In genomic region chr6:134495203-134495892, GRCh38 we compare ENCODE assay signal across 20 cellular contexts.
"Had no signal": no experiment of that assay in that cellular context is flagged by ENCODE, and none has a peak within 500 bp of the region (broad histone marks: within the 10 kb centered on the region; RNA-seq: fewer than 3 reads in every experiment).

No MANE protein-coding gene starts in this region.

- H3K9me3 Mint-ChIP-seq: stimulated activated naive CD8-positive, alpha-beta T cell treated with anti-CD3 and anti-CD28 coated beads, Interleukin-15, amount 100 ng/mL, for 72 hours; T-helper 1 cell treated with Interleukin-12 subunit alpha and Interleukin-12 subunit beta and Interleukin-4 antibody, amounts not matched to agents 30 μg/mL and 1 μg/mL, for 36 hours had no signal

- H3K36me3 Mint-ChIP-seq: naive thymus-derived CD4-positive, alpha-beta T cell had no signal

- H3K9me3 ChIP-seq: gastrocnemius medialis, heart left ventricle, suprapubic skin, transverse colon, uterus had no signal

- H3K27ac ChIP-seq: gastrocnemius medialis, heart left ventricle, suprapubic skin, transverse colon, uterus had no signal

- H3K4me3 ChIP-seq: gastrocnemius medialis, heart left ventricle, suprapubic skin, transverse colon, uterus had no signal

- H3K27ac Mint-ChIP-seq: stimulated activated naive CD8-positive, alpha-beta T cell treated with anti-CD3 and anti-CD28 coated beads, Interleukin-15, amount 100 ng/mL, for 72 hours; T-helper 1 cell treated with Interleukin-12 subunit alpha and Interleukin-12 subunit beta and Interleukin-4 antibody, amounts not matched to agents 30 μg/mL and 1 μg/mL, for 36 hours had no signal

- H3K4me1 Mint-ChIP-seq: stimulated activated naive CD8-positive, alpha-beta T cell treated with anti-CD3 and anti-CD28 coated beads, Interleukin-15, amount 100 ng/mL, for 72 hours had no signal

- ATAC-seq: activated CD4-positive, CD25-positive, alpha-beta regulatory T cell treated with anti-CD3 and anti-CD28 coated beads, Interleukin-2, amount 50 U/mL, for 24 hours; gastrocnemius medialis; naive thymus-derived CD4-positive, alpha-beta T cell; stimulated activated naive CD8-positive, alpha-beta T cell treated with anti-CD3 and anti-CD28 coated beads, Interleukin-15, amount 100 ng/mL, for 72 hours had no signal

- H3K4me3 Mint-ChIP-seq: naive thymus-derived CD4-positive, alpha-beta T cell; stimulated activated naive CD8-positive, alpha-beta T cell treated with anti-CD3 and anti-CD28 coated beads, Interleukin-15, amount 100 ng/mL, for 72 hours; T-helper 1 cell treated with Interleukin-12 subunit alpha and Interleukin-12 subunit beta and Interleukin-4 antibody, amounts not matched to agents 30 μg/mL and 1 μg/mL, for 36 hours had no signal

- DNase-seq: activated CD4-positive, alpha-beta T cell treated with anti-CD3 and anti-CD28 coated beads, Interleukin-2, amount 50 U/mL, for 1 hour; activated CD8-positive, alpha-beta memory T cell treated with anti-CD3 and anti-CD28 coated beads, Interleukin-2, amount 50 U/mL, for 4 hours; activated effector memory CD4-positive, alpha-beta T cell treated with anti-CD3 and anti-CD28 coated beads, Interleukin-2, amount 50 U/mL, for 16 hours; activated naive CD4-positive, alpha-beta T cell treated with anti-CD3 and anti-CD28 coated beads, Interleukin-2, amount 50 U/mL, for 16 hours; activated T-cell treated with anti-CD3 and anti-CD28 coated beads, Interleukin-2, amount 50 U/mL, for 48 hours; aorta; effector CD4-positive, alpha-beta T cell; heart left ventricle; mesendoderm; naive thymus-derived CD4-positive, alpha-beta T cell; posterior cingulate gyrus; small intestine; stimulated activated CD4-positive, alpha-beta T cell treated with anti-CD3 and anti-CD28 coated beads, Interleukin-4, amount 100 ng/mL, for 1 hour; stimulated activated naive CD8-positive, alpha-beta T cell treated with anti-CD3 and anti-CD28 coated beads, Interleukin-15, amount 100 ng/mL, for 72 hours; transverse colon; uterus had no signal

- H3K27me3 Mint-ChIP-seq: stimulated activated naive CD8-positive, alpha-beta T cell treated with anti-CD3 and anti-CD28 coated beads, Interleukin-15, amount 100 ng/mL, for 72 hours had no signal

- H3K4me1 ChIP-seq: transverse colon, uterus had no signal

- FAIRE-seq: small intestine had no signal
